Comparison of ENCODE assay signal across 1 cellular context in genomic region chr17:60248618-60249516, GRCh38.
TF ChIP-seq lines count a peak whose summit lies in the region.

No MANE protein-coding gene starts in this region.

TF ChIP-seq in WTC11, 78 proteins besides CTCF, POLR2A, EP300 and RAD21 (continued from another document):
- no peak for TF ChIP-seq ZBTB21 (CRISPR knock-in tag; IDR thresholded peaks at IDR 0.05; ENCODE audit: borderline replicate concordance)
- no peak for TF ChIP-seq ZNF219 (CRISPR knock-in tag; IDR thresholded peaks at IDR 0.05; ENCODE audit: borderline replicate concordance)
